In genomic region chr1:226719596-226720386, GRCh38 we compare ENCODE assay signal across 1 cellular context.
TF ChIP-seq lines count a peak whose summit lies in the region.

No MANE protein-coding gene starts in this region.

TF ChIP-seq in H1, 55 proteins besides CTCF, POLR2A, EP300 and RAD21:
- TF ChIP-seq ZNF274 (IDR thresholded peaks at IDR 0.05; ENCODE audit: borderline replicate concordance, extremely low read depth, low read length) (no peak), CBX5 (IDR thresholded peaks at IDR 0.05; ENCODE audit: low read depth, low read length) (no peak), CEBPB (IDR thresholded peaks at IDR 0.05; ENCODE audit: low read depth, low read length) (no peak), EZH2 (IDR thresholded peaks at IDR 0.05; ENCODE audit: low read depth, low read length, severe bottlenecking) (no peak), RXRA (IDR thresholded peaks at IDR 0.05; ENCODE audit: insufficient read depth, low read depth, low read length) (no peak), HDAC6 (IDR thresholded peaks at IDR 0.05; ENCODE audit: low read depth, low read length) (no peak), BRCA1 (IDR thresholded peaks at IDR 0.05; ENCODE audit: low read depth, low read length) (no peak), TAF1 (IDR thresholded peaks at IDR 0.05; ENCODE audit: low read depth, low read length) (no peak), HDAC2 (IDR thresholded peaks at IDR 0.05; ENCODE audit: borderline replicate concordance in 1 of 2, low read depth in 2 of 2, low read length in 2 of 2) (no peak), TAF7 (optimal IDR thresholded peaks at IDR 0.05; ENCODE audit: borderline replicate concordance, low read depth, low read length) (no peak), FOSL1 (IDR thresholded peaks at IDR 0.05; ENCODE audit: insufficient read depth, low read depth, low read length) (no peak), CHD2 (IDR thresholded peaks at IDR 0.05; ENCODE audit: low read length) (no peak), MAFK (IDR thresholded peaks at IDR 0.05; ENCODE audit: low read depth, low read length) (no peak), USF2 (IDR thresholded peaks at IDR 0.05; ENCODE audit: low read length) (no peak), CHD1 (IDR thresholded peaks at IDR 0.05; ENCODE audit: low read depth, low read length) (no peak), RNF2 (IDR thresholded peaks at IDR 0.05; ENCODE audit: borderline replicate concordance, low read depth, low read length, missing control alignments, poor library complexity, severe bottlenecking) (no peak)
